In the genomic region with DNA sequence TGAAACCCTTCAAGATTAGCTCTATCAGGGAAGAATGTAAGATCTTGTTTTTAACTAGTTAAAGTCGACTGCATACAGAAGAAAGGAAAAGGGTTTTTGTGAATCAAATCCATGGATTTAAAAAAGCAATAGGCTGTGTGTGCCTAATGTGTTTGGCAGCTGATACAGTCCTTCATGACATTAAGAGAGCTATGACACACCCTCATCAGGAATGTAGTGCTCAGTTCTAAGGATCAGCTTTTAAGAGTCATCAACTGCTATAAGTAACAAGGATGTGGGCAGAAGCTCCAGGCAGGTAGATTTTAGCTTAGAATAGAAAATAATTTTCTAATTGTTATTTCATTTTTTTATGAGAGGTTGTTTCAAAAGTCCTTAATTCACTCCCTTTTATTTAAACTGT, we compare ENCODE assay signal across 1 cellular context.
TF ChIP-seq lines count a peak whose summit lies in the region.

No MANE protein-coding gene starts in this region.

TF ChIP-seq in IMR-90, 13 proteins besides CTCF, POLR2A, EP300 and RAD21:
- TF ChIP-seq SMC3 (IDR thresholded peaks at IDR 0.05; ENCODE audit: low read depth, low read length) (no peak), CEBPB (IDR thresholded peaks at IDR 0.05; ENCODE audit: low read depth, low read length) (no peak), RCOR1 (IDR thresholded peaks at IDR 0.05; ENCODE audit: insufficient replicate concordance, low read length) (no peak), MXI1 (IDR thresholded peaks at IDR 0.05; ENCODE audit: borderline replicate concordance, low read depth, low read length) (no peak), RFX5 (IDR thresholded peaks at IDR 0.05; ENCODE audit: low read depth, low read length) (no peak), BHLHE40 (IDR thresholded peaks at IDR 0.05; ENCODE audit: low read depth, low read length) (no peak), CHD1 (IDR thresholded peaks at IDR 0.05; ENCODE audit: low read depth, low read length) (no peak), MAZ (IDR thresholded peaks at IDR 0.05; ENCODE audit: borderline replicate concordance, low read depth, low read length) (no peak), FOS (IDR thresholded peaks at IDR 0.05; ENCODE audit: low read depth, low read length) (no peak), NFE2L2 (IDR thresholded peaks at IDR 0.05; ENCODE audit: low read depth, low read length) (no peak), MAFK (IDR thresholded peaks at IDR 0.05; ENCODE audit: low read depth, low read length) (no peak)
- TF ChIP-seq, protein P1, sequence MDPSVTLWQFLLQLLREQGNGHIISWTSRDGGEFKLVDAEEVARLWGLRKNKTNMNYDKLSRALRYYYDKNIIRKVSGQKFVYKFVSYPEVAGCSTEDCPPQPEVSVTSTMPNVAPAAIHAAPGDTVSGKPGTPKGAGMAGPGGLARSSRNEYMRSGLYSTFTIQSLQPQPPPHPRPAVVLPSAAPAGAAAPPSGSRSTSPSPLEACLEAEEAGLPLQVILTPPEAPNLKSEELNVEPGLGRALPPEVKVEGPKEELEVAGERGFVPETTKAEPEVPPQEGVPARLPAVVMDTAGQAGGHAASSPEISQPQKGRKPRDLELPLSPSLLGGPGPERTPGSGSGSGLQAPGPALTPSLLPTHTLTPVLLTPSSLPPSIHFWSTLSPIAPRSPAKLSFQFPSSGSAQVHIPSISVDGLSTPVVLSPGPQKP (IDR thresholded peaks at IDR 0.05; ENCODE audit: borderline replicate concordance, low read depth, low read length): no peak
- TF ChIP-seq, protein P2, sequence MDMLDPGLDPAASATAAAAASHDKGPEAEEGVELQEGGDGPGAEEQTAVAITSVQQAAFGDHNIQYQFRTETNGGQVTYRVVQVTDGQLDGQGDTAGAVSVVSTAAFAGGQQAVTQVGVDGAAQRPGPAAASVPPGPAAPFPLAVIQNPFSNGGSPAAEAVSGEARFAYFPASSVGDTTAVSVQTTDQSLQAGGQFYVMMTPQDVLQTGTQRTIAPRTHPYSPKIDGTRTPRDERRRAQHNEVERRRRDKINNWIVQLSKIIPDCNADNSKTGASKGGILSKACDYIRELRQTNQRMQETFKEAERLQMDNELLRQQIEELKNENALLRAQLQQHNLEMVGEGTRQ (IDR thresholded peaks at IDR 0.05; ENCODE audit: low read depth, low read length): no peak
TF ChIP-seq in IMR-90: peak in this region for 0.
